ENCODE assay signal across 28 cellular contexts in genomic region chr17:36879027-36879426, GRCh38. TPM values are rescaled to one million over a fixed set of nuclear protein-coding genes. Genes with fewer than 3 reads are reported as not detected.
"Had no signal": no experiment of that assay in that cellular context is flagged by ENCODE, and none has a peak within 500 bp of the region (broad histone marks: within the 10 kb centered on the region; RNA-seq: fewer than 3 reads in every experiment).

No MANE protein-coding gene starts in this region.

- H3K27ac Mint-ChIP-seq: activated B cell treated with CpG ODN at 0.5 μM for 24 hours; activated CD4-positive, alpha-beta memory T cell treated with anti-CD3 and anti-CD28 coated beads, Interleukin-2, amount 10 ng/mL, durations not matched to agents 7 days and 5 days; activated CD4-positive, alpha-beta T cell treated with anti-CD3 and anti-CD28 coated beads, Interleukin-2, amount 10 ng/mL, durations not matched to agents 24 days and 14 days; activated T-helper 2 cell treated with anti-CD3 and anti-CD28 coated beads, Interferon-gamma antibody, Interleukin-2, Interleukin-4, amounts not matched to agents 10 μg/mL and 5 μg/mL and 100 μg/mL, durations not matched to agents 14 hours and 24 hours and 36 hours; nephron progenitor cell; T-cell had no signal

- ATAC-seq: body of pancreas; gastroesophageal sphincter; heart left ventricle; left cardiac atrium; mucosa of descending colon; sciatic nerve; SK-N-SH treated with all-trans-retinoic acid at 6 μM for 48 hours; stimulated activated naive CD8-positive, alpha-beta T cell treated with anti-CD3 and anti-CD28 coated beads, Interleukin-15, Interleukin-2, amounts not matched to agents 100 U/mL and 50 U/mL, for 24 hours; T-cell had no signal

- H3K4me1 Mint-ChIP-seq: activated B cell treated with CpG ODN at 0.5 μM for 24 hours; activated CD4-positive, alpha-beta memory T cell treated with anti-CD3 and anti-CD28 coated beads, Interleukin-2, amount 10 ng/mL, durations not matched to agents 7 days and 5 days; T-cell had no signal

- FAIRE-seq: islet of Langerhans, small intestine had no signal

- DNase-seq: activated B cell treated with CpG ODN at 0.5 μM for 24 hours; activated CD4-positive, alpha-beta memory T cell treated with anti-CD3 and anti-CD28 coated beads, Interleukin-2, amount 10 ng/mL, durations not matched to agents 7 days and 5 days; activated CD4-positive, alpha-beta T cell treated with anti-CD3 and anti-CD28 coated beads, Interleukin-2, amount 10 ng/mL, durations not matched to agents 24 days and 14 days; activated naive CD4-positive, alpha-beta T cell; anterior cingulate cortex; body of pancreas; central memory CD4-positive, alpha-beta T cell; dermis blood vessel endothelial cell; effector CD8-positive, alpha-beta T cell; esophagus squamous epithelium; heart left ventricle; left cardiac atrium; mesenchymal stem cell; mucosa of descending colon; nephron progenitor cell; occipital lobe; small intestine; stimulated activated CD4-positive, alpha-beta T cell treated with anti-CD3 and anti-CD28 coated beads, Interleukin-2, amount 100 ng/mL, for 24 hours; stimulated activated CD8-positive, alpha-beta memory T cell treated with anti-CD3 and anti-CD28 coated beads, Interleukin-4, amount 100 ng/mL, for 48 hours; stimulated activated naive CD8-positive, alpha-beta T cell treated with anti-CD3 and anti-CD28 coated beads, Interleukin-15, Interleukin-2, amounts not matched to agents 100 U/mL and 50 U/mL, for 24 hours; T-cell; T1000; upper lobe of left lung had no signal

- H3K4me3 Mint-ChIP-seq: activated B cell treated with CpG ODN at 0.5 μM for 24 hours; activated CD4-positive, alpha-beta memory T cell treated with anti-CD3 and anti-CD28 coated beads, Interleukin-2, amount 10 ng/mL, durations not matched to agents 7 days and 5 days; activated CD4-positive, alpha-beta T cell treated with anti-CD3 and anti-CD28 coated beads, Interleukin-2, amount 10 ng/mL, durations not matched to agents 24 days and 14 days; nephron progenitor cell; T-cell had no signal

RNA-seq across cellular contexts. Expression of gene LHX1, which starts 58.2 kb away (rescaled TPM):
- polyA plus RNA-seq: heart left ventricle, small intestine had no signal
